ENCODE assay signal across 9 cellular contexts in genomic region chr17:66304304-66305174, GRCh38. TPM values are rescaled to one million over a fixed set of nuclear protein-coding genes. Genes with fewer than 3 reads are reported as not detected.
DNase-seq lines count a peak whose midpoint lies in the region; ATAC-seq, FAIRE-seq and TF ChIP-seq lines count a peak whose summit lies in the region.
"Had no signal": no experiment of that assay in that cellular context is flagged by ENCODE, and none has a peak within 500 bp of the region (broad histone marks: within the 10 kb centered on the region; RNA-seq: fewer than 3 reads in every experiment).

No MANE protein-coding gene starts in this region.

- peak overlapping the region in 3 of 5 donors; percentile 64 to 92 (median 77) for H3K27ac ChIP-seq in adrenal gland
- no peak overlapping the region for H3K27ac ChIP-seq in keratinocyte (ENCODE audit: control insufficient read depth, insufficient read depth, low read length)
- peak overlapping the region; percentile 64 for H3K27ac ChIP-seq in stomach smooth muscle (ENCODE audit: low read length)
- H3K27ac ChIP-seq: 22Rv1 had no signal

- H3K79me2 ChIP-seq in keratinocyte (ENCODE audit: control insufficient read depth, insufficient read depth, low read length) = peaks cover 11% of the 10 kb centered on the region

- intact Hi-C loops in adrenal gland (cut with DNase I) = no loop called here

- peak overlapping the region; percentile 69 for H3K4me2 ChIP-seq in keratinocyte (ENCODE audit: control insufficient read depth, extremely low read depth, insufficient read depth, low read depth, low read length)

- no peak for FAIRE-seq in keratinocyte (lab: Jason Lieb, UNC)

- TF ChIP-seq CTCF in adrenal gland (IDR thresholded peaks at IDR 0.05) = no peak
- no peak for TF ChIP-seq CTCF in keratinocyte (optimal IDR thresholded peaks at IDR 0.05 in 1 of 3, IDR thresholded peaks at IDR 0.05 in 1 of 3, conservative IDR thresholded peaks at IDR 0.05 in 1 of 3; ENCODE audit: extremely low read depth in 1 of 3, insufficient read depth in 2 of 3, low read length in 3 of 3)

- H3K27me3 ChIP-seq in adrenal gland (no peaks in the 10 kb centered on the region), keratinocyte (ENCODE audit: control insufficient read depth, extremely low read depth, insufficient read depth, low read length) (no peaks in the 10 kb centered on the region), stomach smooth muscle (ENCODE audit: control insufficient read depth in 1 of 2, insufficient read depth in 2 of 2, low read length in 2 of 2) (no peaks in the 10 kb centered on the region)

- no peaks in the 10 kb centered on the region for H4K20me1 ChIP-seq in keratinocyte (ENCODE audit: control insufficient read depth, extremely low read depth, insufficient read depth, low read length)

- H3K4me1 ChIP-seq in adrenal gland (replicated peaks in 1 of 2) (peaks cover 6 to 49% of the 10 kb centered on the region in 2 donors), keratinocyte (ENCODE audit: control insufficient read depth, extremely low read depth, insufficient read depth, low read length) (peaks cover 9% of the 10 kb centered on the region), stomach smooth muscle (ENCODE audit: control insufficient read depth, insufficient read depth, low read length) (peaks cover 20% of the 10 kb centered on the region)

- H3K9me3 ChIP-seq in adrenal gland (replicated peaks in 1 of 3) (no peaks in the 10 kb centered on the region), keratinocyte (ENCODE audit: control insufficient read depth, low read depth, low read length) (no peaks in the 10 kb centered on the region), stomach smooth muscle (ENCODE audit: control insufficient read depth in 2 of 2, low read length in 2 of 2) (no peaks in the 10 kb centered on the region)

- TF ChIP-seq POLR2A in adrenal gland (IDR thresholded peaks at IDR 0.05) = no peak

- peak overlapping the region in 2 of 4 donors; percentile 47 to 94 for H3K4me3 ChIP-seq in adrenal gland
- H3K4me3 ChIP-seq in keratinocyte (ENCODE audit: control insufficient read depth in 2 of 3, extremely low read depth in 1 of 3, insufficient read depth in 2 of 3, low read depth in 1 of 3, low read length in 3 of 3) = peak overlapping the region in 1 of 3 experiments; percentile 27
- peak overlapping the region; percentile 48 to 80 for H3K4me3 ChIP-seq in stomach smooth muscle (ENCODE audit: low read length in 2 of 2)

- WGBS in adrenal gland, 4 donors = 42 to 49% (median 44%) methylated on average over 11 to 14 of the region's 14 CpGs

- dilution Hi-C loops in keratinocyte (cut with MboI; ENCODE audit: extremely low pct_ligation_motif_present, low sequenced_read_pairs) = no loop called here

- no peak overlapping the region for H3K9ac ChIP-seq in keratinocyte (ENCODE audit: control insufficient read depth, extremely low read depth, insufficient read depth, low read length)
- H3K9ac ChIP-seq in stomach smooth muscle (ENCODE audit: low read length in 2 of 2) = peak overlapping the region; percentile 18 to 48

- H3K36me3 ChIP-seq in adrenal gland (replicated peaks in 1 of 2) (peaks cover 0 to 4% of the 10 kb centered on the region in 2 donors), keratinocyte (ENCODE audit: control insufficient read depth in 2 of 2, extremely low read depth in 1 of 2, insufficient read depth in 2 of 2, low read length in 2 of 2) (no peaks in the 10 kb centered on the region), stomach smooth muscle (ENCODE audit: control insufficient read depth in 2 of 2, insufficient read depth in 2 of 2, low read length in 2 of 2) (no peaks in the 10 kb centered on the region)

- H2AFZ ChIP-seq in keratinocyte (ENCODE audit: control insufficient read depth, low read length) = no peak overlapping the region

- DNase-seq in DMS 273 (lab: John Stamatoyannopoulos, UW; ENCODE audit: unreplicated experiment) = peak; percentile 11
- DNase-seq in DMS 273 treated with DMSO at 0.1 percent for 48 hours (lab: John Stamatoyannopoulos, UW) = no peak
- peak; percentile 30 for DNase-seq in NCI-H460 (ENCODE audit: extremely low read depth, low read depth)
- DNase-seq in adrenal gland = peak in 2 of 7 donors; percentile 10 to 31
- DNase-seq in keratinocyte (ENCODE audit: low read depth, low spot score) = no peak
- DNase-seq in OCI-M2 (lab: John Stamatoyannopoulos, UW; ENCODE audit: unreplicated experiment) = no peak

- H3K9me1 ChIP-seq in keratinocyte (ENCODE audit: control insufficient read depth, extremely low read depth, insufficient read depth, low read length) = no peaks in the 10 kb centered on the region

- ATAC-seq in HG03378 (IDR thresholded peaks at IDR 0.05; ENCODE audit: unreplicated experiment) = no peak

RNA-seq across cellular contexts. Expression of gene PRKCA, which starts 2.1 kb away (rescaled TPM):
- total RNA-seq in NCI-H460 (2014; rRNA removed; shearing (Covaris generic)) = 12.5 and 13.6 TPM in 2 replicates
- polyA plus RNA-seq in NCI-H460 (2014; cell fraction: nucleus; rRNA removed) = 6.8 and 9.5 TPM in 2 replicates
- total RNA-seq in adrenal gland = 100 to 1,000 TPM in 3 of 8 donors, 10 to 100 TPM in 5; 80.2 to 202 (median 88.6) TPM
- 10 to 100 TPM; 15.1 to 46.4 (median 19.6) TPM for polyA plus RNA-seq in adrenal gland
- polyA plus RNA-seq in keratinocyte = 2.4 to 3.8 TPM (median 3.6 TPM) in 3 replicates
- polyA plus RNA-seq in keratinocyte (2011; ENCODE audit: low read depth) = 2.1 TPM
- polyA plus RNA-seq in keratinocyte (2011; cell fraction: cytosol; rRNA removed) = 1.9 and 2.8 TPM in 2 replicates
- polyA plus RNA-seq in keratinocyte (2011; cell fraction: nucleus; rRNA removed) = 4.9 and 5.6 TPM in 2 replicates
- 1.9 and 2.4 TPM in 2 replicates for polyA plus RNA-seq in keratinocyte (2012; ENCODE audit: low replicate concordance)
- polyA minus RNA-seq in keratinocyte = 4.1 to 6.6 TPM (median 4.6 TPM) in 3 replicates
- 2.5 TPM for polyA minus RNA-seq in keratinocyte (2011; cell fraction: cytosol; rRNA and poly(A)+ RNA removed)
- 5.4 and 7.7 TPM in 2 replicates for polyA minus RNA-seq in keratinocyte (2011; cell fraction: nucleus; rRNA and poly(A)+ RNA removed)

Comparison
In these comparisons a context has a peak if more than half of its experiments do, and no peak if none do; other contexts are left out.
1. DNase-seq: peak in DMS 273 (single experiment) and NCI-H460 (single experiment); none in DMS 273 treated with DMSO at 0.1 percent for 48 hours (single experiment), keratinocyte (single experiment) and OCI-M2 (single experiment).